In genomic region chr2:118013724-118014491, GRCh38 we compare ENCODE assay signal across 8 cellular contexts. TPM values are rescaled to one million over a fixed set of nuclear protein-coding genes. Genes with fewer than 3 reads are reported as not detected.
DNase-seq lines count a peak whose midpoint lies in the region; ATAC-seq, FAIRE-seq and TF ChIP-seq lines count a peak whose summit lies in the region.

CCDC93 (minus strand) TSS chr2:118014070; CDS start chr2:118013995, 75 bp downstream.

- peak; percentile 84 for FAIRE-seq in GM12892 (lab: Jason Lieb, UNC)

- ATAC-seq in HG02763 (IDR thresholded peaks at IDR 0.05; ENCODE audit: unreplicated experiment), result peak; percentile 89
- peak; percentile 92 to 97 (median 96) for ATAC-seq in heart right ventricle
- peak; percentile 94 to 96 for ATAC-seq in upper lobe of left lung (ENCODE audit: low FRiP score in 2 of 2)

- H3K27me3 ChIP-seq in adrenal gland (no peaks in the 10 kb centered on the region), heart right ventricle (peaks cover 0 to 6% (median 0%) of the 10 kb centered on the region in 7 donors), upper lobe of left lung (no peaks in the 10 kb centered on the region)

- H3K27ac ChIP-seq in adrenal gland (peak within 1 kb of the TSS in 4 of 5 donors; percentile 65 to 96 (median 94)), heart right ventricle (peak within 1 kb of the TSS; percentile 83 to 99 (median 96)), upper lobe of left lung (peak within 1 kb of the TSS; percentile 89 to 94 (median 92))

- H3K4me1 ChIP-seq in adrenal gland (replicated peaks in 1 of 2) (peaks cover 15 to 35% of the 10 kb centered on the region in 2 donors), heart right ventricle (peaks cover 0 to 69% (median 33%) of the 10 kb centered on the region in 9 donors), upper lobe of left lung (peaks cover 14 to 27% (median 22%) of the 10 kb centered on the region in 4 donors)

- no peaks in the 10 kb centered on the region for H3K36me3 ChIP-seq in adrenal gland (replicated peaks in 1 of 2)
- H3K36me3 ChIP-seq in heart right ventricle, result peaks cover 0 to 5% (median 0%) of the 10 kb centered on the region in 9 donors
- peaks cover 0 to 3% (median under 1%) of the 10 kb centered on the region in 4 donors for H3K36me3 ChIP-seq in upper lobe of left lung

- intact Hi-C loops in adrenal gland (cut with DNase I) (no loop called here), heart right ventricle (cut with DNase I) (loop anchor here in 2 of 10 donors (5.0 kb wide), 2 partner anchors 177 to 202 kb away; partner anchors contain the start of gene DDX18 (in 1 of the 2)), posterior vena cava (cut with DNase I) (no loop called here)

- TF ChIP-seq EP300 in upper lobe of left lung (IDR thresholded peaks at IDR 0.05), result no peak

- peak within 1 kb of the TSS; percentile 77 to 99 (median 78) for H3K4me3 ChIP-seq in adrenal gland
- peak within 1 kb of the TSS; percentile 82 to 100 (median 97) for H3K4me3 ChIP-seq in heart right ventricle
- peak within 1 kb of the TSS; percentile 90 to 100 (median 95) for H3K4me3 ChIP-seq in upper lobe of left lung

- TF ChIP-seq CTCF in adrenal gland (IDR thresholded peaks at IDR 0.05) (no peak), heart right ventricle (IDR thresholded peaks at IDR 0.05) (no peak), upper lobe of left lung (IDR thresholded peaks at IDR 0.05) (peak in 2 of 6 experiments; percentile 29 to 33)

- TF ChIP-seq POLR2A in GM12892 (IDR thresholded peaks at IDR 0.05; ENCODE audit: low read depth, low read length), result peak; percentile 77
- peak; percentile 26 to 92 for TF ChIP-seq POLR2A in adrenal gland (IDR thresholded peaks at IDR 0.05)
- peak in 3 of 4 donors; percentile 58 to 88 (median 70) for TF ChIP-seq POLR2A in upper lobe of left lung (IDR thresholded peaks at IDR 0.05)

- 0% methylated on average over 3 to 71 of the region's 71 CpGs for WGBS in adrenal gland, 4 donors
- WGBS in heart right ventricle, 2 donors, result 0% methylated on average over 69 to 71 of the region's 71 CpGs
- WGBS in upper lobe of left lung, 2 donors, result 0 to 1% methylated on average over 8 to 32 of the region's 71 CpGs

- H3K9me3 ChIP-seq in adrenal gland (replicated peaks in 1 of 3) (no peaks in the 10 kb centered on the region), heart right ventricle (no peaks in the 10 kb centered on the region), upper lobe of left lung (no peaks in the 10 kb centered on the region)

- DNase-seq in GM12892 (ENCODE audit: insufficient read length) (peak; percentile 95), NCI-H1417 (lab: John Stamatoyannopoulos, UW) (peak; percentile 61 to 85 (median 84)), T-helper 1 cell (peak; percentile 75 to 91 (median 82)), adrenal gland (peak; percentile 74 to 85 (median 80)), heart right ventricle (peak; percentile 78 to 89), posterior vena cava (ENCODE audit: low spot score) (peak; percentile 95), upper lobe of left lung (peak; percentile 81 to 98)

RNA-seq across cellular contexts. Expression of gene CCDC93, which starts in this region (rescaled TPM):
- 9.9 TPM for polyA plus RNA-seq in GM12892 (2012; ENCODE audit: missing spikeins)
- total RNA-seq in adrenal gland (10 to 100 TPM; 20.4 to 50.6 (median 34.6) TPM), heart right ventricle (10 to 100 TPM; 23.2 to 43.7 (median 30.4) TPM), posterior vena cava (10 to 100 TPM; 24.7 to 28.1 TPM), upper lobe of left lung (100 to 1,000 TPM in 1 of 6 donors, 10 to 100 TPM in 5; 19.6 to 141 (median 38.8) TPM)
- polyA plus RNA-seq in adrenal gland (10 to 100 TPM; 10.9 to 32.4 (median 14.4) TPM), heart right ventricle (10 to 100 TPM in 1 of 2 donors, 1 to 10 TPM in 1; 6.0 to 29.7 TPM)

Comparison
In these comparisons a context has a peak if more than half of its experiments do, and no peak if none do; other contexts are left out.
1. Peak in every context shown above with its lines: DNase-seq, ATAC-seq, H3K4me3 ChIP-seq and H3K27ac ChIP-seq.